In genomic region chr5:134053840-134054338, GRCh38 we compare ENCODE assay signal across 9 cellular contexts. TPM values are rescaled to one million over a fixed set of nuclear protein-coding genes. Genes with fewer than 3 reads are reported as not detected.
DNase-seq lines count a peak whose midpoint lies in the region; ATAC-seq and TF ChIP-seq lines count a peak whose summit lies in the region.
"Had no signal": no experiment of that assay in that cellular context is flagged by ENCODE, and none has a peak within 500 bp of the region (broad histone marks: within the 10 kb centered on the region; RNA-seq: fewer than 3 reads in every experiment).

No MANE protein-coding gene starts in this region.

- H3K4me3 ChIP-seq in SJCRH30 (no peak overlapping the region), suprapubic skin (no peak overlapping the region)
- H3K4me3 ChIP-seq: K562 had no signal

- peak overlapping the region; percentile 73 for H3K27ac Mint-ChIP-seq in activated T-cell treated with anti-CD3 and anti-CD28 coated beads, Interleukin-2, amount 50 U/mL, for 24 hours

- TF ChIP-seq EP300 in suprapubic skin (IDR thresholded peaks at IDR 0.05) = no peak

- TF ChIP-seq POLR2A in suprapubic skin (IDR thresholded peaks at IDR 0.05) = no peak

- no peak for TF ChIP-seq CTCF in suprapubic skin (IDR thresholded peaks at IDR 0.05)

- peak; percentile 67 for ATAC-seq in esophagus mucosa
- ATAC-seq: K562 had no signal

- no peaks in the 10 kb centered on the region for H3K9me3 Mint-ChIP-seq in activated T-cell treated with anti-CD3 and anti-CD28 coated beads, Interleukin-2, amount 50 U/mL, for 24 hours

- DNase-seq in activated T-cell treated with anti-CD3 and anti-CD28 coated beads, Interleukin-2, amount 50 U/mL, for 24 hours = no peak
- DNase-seq in activated T-cell treated with anti-CD3 and anti-CD28 coated beads, Interleukin-2, amount 50 U/mL, for 1 hour = no peak
- peak; percentile 57 to 76 for DNase-seq in SJCRH30
- DNase-seq in suprapubic skin (ENCODE audit: low spot score in 2 of 2) = no peak
- no peak for DNase-seq in NCI-H345 treated with DMSO at 0.1 percent for 48 hours (lab: John Stamatoyannopoulos, UW; ENCODE audit: unreplicated experiment)
- no peak for DNase-seq in HUDEP-2 (lab: John Stamatoyannopoulos, UW; ENCODE audit: unreplicated experiment in 76 of 76)
- no peak for DNase-seq in stimulated activated CD4-positive, alpha-beta T cell treated with anti-CD3 and anti-CD28 coated beads, Interleukin-15, amount 100 ng/mL, for 24 hours

- H3K27me3 ChIP-seq in SJCRH30 (no peaks in the 10 kb centered on the region), suprapubic skin (no peaks in the 10 kb centered on the region)

- H3K36me3 Mint-ChIP-seq in activated T-cell treated with anti-CD3 and anti-CD28 coated beads, Interleukin-2, amount 50 U/mL, for 24 hours (ENCODE audit: low read depth) = no peaks in the 10 kb centered on the region

- no peak overlapping the region for H3K4me3 Mint-ChIP-seq in activated T-cell treated with anti-CD3 and anti-CD28 coated beads, Interleukin-2, amount 50 U/mL, for 24 hours

- H3K36me3 ChIP-seq in SJCRH30 (no peaks in the 10 kb centered on the region), suprapubic skin (no peaks in the 10 kb centered on the region)

- H3K9me3 ChIP-seq in SJCRH30 (replicated peaks) = no peaks in the 10 kb centered on the region
- no peaks in the 10 kb centered on the region for H3K9me3 ChIP-seq in suprapubic skin

- 21% methylated on average over 5 of the region's 5 CpGs for whole genome bisulfite sequencing in suprapubic skin

- peaks cover 55% of the 10 kb centered on the region for H3K4me1 Mint-ChIP-seq in activated T-cell treated with anti-CD3 and anti-CD28 coated beads, Interleukin-2, amount 50 U/mL, for 24 hours (ENCODE audit: low read depth)

- H3K27me3 Mint-ChIP-seq in activated T-cell treated with anti-CD3 and anti-CD28 coated beads, Interleukin-2, amount 50 U/mL, for 24 hours = no peaks in the 10 kb centered on the region

- peaks cover 9% of the 10 kb centered on the region for H3K4me1 ChIP-seq in SJCRH30
- H3K4me1 ChIP-seq in suprapubic skin = peaks cover 42% of the 10 kb centered on the region

- peak overlapping the region; percentile 67 for H3K27ac ChIP-seq in SJCRH30
- H3K27ac ChIP-seq in suprapubic skin = peak overlapping the region; percentile 75

RNA-seq across cellular contexts. Expression of gene VDAC1, which starts 49.1 kb away (rescaled TPM):
- 324 and 340 TPM in 2 replicates for total RNA-seq in SJCRH30 (2014; rRNA removed; shearing (Covaris generic))
- total RNA-seq in esophagus mucosa (154 TPM), suprapubic skin (100 to 1,000 TPM; 106 to 194 (median 162) TPM)

Comparison
In these comparisons a context has a peak if more than half of its experiments do, and no peak if none do; other contexts are left out.
1. DNase-seq: peak in SJCRH30 (2 of 2); none in activated T-cell treated with anti-CD3 and anti-CD28 coated beads, Interleukin-2, amount 50 U/mL, for 24 hours (single experiment), activated T-cell treated with anti-CD3 and anti-CD28 coated beads, Interleukin-2, amount 50 U/mL, for 1 hour (single experiment), suprapubic skin (0 of 2), NCI-H345 treated with DMSO at 0.1 percent for 48 hours (single experiment), HUDEP-2 (0 of 76) and stimulated activated CD4-positive, alpha-beta T cell treated with anti-CD3 and anti-CD28 coated beads, Interleukin-15, amount 100 ng/mL, for 24 hours (single experiment).